In the genomic region with DNA sequence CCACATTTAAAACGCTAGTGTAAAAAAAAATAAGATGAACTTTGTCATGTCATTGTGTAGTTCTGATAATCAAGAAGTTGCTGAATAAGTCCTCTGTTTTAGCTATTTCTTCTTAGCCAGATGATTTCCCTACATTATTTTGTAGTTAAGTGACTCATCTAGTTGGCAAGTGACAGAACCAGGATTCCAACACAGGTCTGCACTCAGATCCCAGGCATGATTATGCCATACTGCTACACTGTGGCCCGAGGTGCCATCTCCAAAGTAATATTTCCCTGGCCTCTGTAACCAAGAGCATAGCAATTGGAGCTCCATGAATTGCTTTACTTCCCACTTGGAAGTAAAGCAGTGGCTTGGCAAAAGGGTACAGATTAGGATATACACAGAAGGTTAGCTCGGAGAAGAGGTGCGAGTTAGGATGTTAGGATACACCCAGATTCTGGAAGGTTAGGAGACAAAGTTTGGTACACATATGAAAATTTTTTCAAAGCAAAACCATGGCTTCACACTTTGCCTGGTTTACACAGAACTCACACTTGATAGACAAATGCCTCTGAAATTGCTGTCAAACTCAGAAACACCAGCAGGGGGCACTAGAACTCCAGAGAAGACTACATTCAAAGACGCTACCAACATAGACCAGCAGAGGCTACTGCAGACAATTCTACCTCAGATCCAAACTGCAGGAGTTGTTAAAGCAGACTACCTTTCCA, we compare ENCODE assay signal across 8 cellular contexts.
DNase-seq lines count a peak whose midpoint lies in the region; ATAC-seq and TF ChIP-seq lines count a peak whose summit lies in the region.

No MANE protein-coding gene starts in this region.

- peak; percentile 57 for TF ChIP-seq CTCF in AG04449 (IDR thresholded peaks at IDR 0.05; ENCODE audit: insufficient read depth, low read length, missing control alignments)
- peak; percentile 85 for TF ChIP-seq CTCF in WERI-Rb-1 (IDR thresholded peaks at IDR 0.05; ENCODE audit: low read depth, low read length)
- peak; percentile 75 for TF ChIP-seq CTCF in cardiac fibroblast (IDR thresholded peaks at IDR 0.05; ENCODE audit: low read depth, low read length)

- peaks cover 26% of the 10 kb centered on the region for H3K36me3 ChIP-seq in WERI-Rb-1

- H3K9me3 ChIP-seq in WERI-Rb-1 (ENCODE audit: severe bottlenecking): no peaks in the 10 kb centered on the region

- H3K4me3 ChIP-seq in AG04449 (ENCODE audit: low read depth, low read length): no peak overlapping the region
- H3K4me3 ChIP-seq in WERI-Rb-1 (ENCODE audit: low read depth, low read length): no peak overlapping the region
- H3K4me3 ChIP-seq in cardiac fibroblast (replicated peaks in 1 of 2; ENCODE audit: low read depth in 2 of 2, low read length in 2 of 2): no peak overlapping the region

- peaks cover 8% of the 10 kb centered on the region for H3K27me3 ChIP-seq in WERI-Rb-1 (ENCODE audit: insufficient read depth, low read depth, severe bottlenecking)

- CTCF ChIA-PET in AG04449 (lab: Yijun Ruan, JAX): interaction anchor here (0.6 to 8.7 kb wide), 29 partner anchors 8 to 173 kb away, joined by 3 to 210 read pairs (median 4); partner anchors contain the start of gene TSPAN6

- ATAC-seq in GM18517 (IDR thresholded peaks at IDR 0.05; ENCODE audit: unreplicated experiment) (peak; percentile 87), HG03097 (IDR thresholded peaks at IDR 0.05; ENCODE audit: low FRiP score, unreplicated experiment) (peak; percentile 74)

- no peak overlapping the region for H3K27ac ChIP-seq in WERI-Rb-1

- DNase-seq in AG04449 (ENCODE audit: low read depth, low spot score) (peak; percentile 19), NCI-H2171 (lab: John Stamatoyannopoulos, UW) (peak; percentile 11), WERI-Rb-1 (peak; percentile 76), cardiac fibroblast (ENCODE audit: low read depth in 2 of 2) (peak; percentile 86 to 87), kidney glomerular epithelial cell (lab: John Stamatoyannopoulos, UW) (peak; percentile 74)
- peak; percentile 38 to 47 for DNase-seq in stimulated activated CD4-positive, alpha-beta T cell treated with anti-CD3 and anti-CD28 coated beads, Interleukin-4, amount 100 ng/mL, for 4 hours

- POLR2A ChIA-PET in AG04449 (lab: Yijun Ruan, JAX): interaction anchor here (1.2 kb wide), 1 partner anchor 705 kb away, joined by 3 read pairs; the partner anchor contains the start of gene RPL36A

Comparison
In these comparisons a context has a peak if more than half of its experiments do, and no peak if none do; other contexts are left out.
1. DNase-seq: peak in every context shown above with its lines; median percentile 86 in cardiac fibroblast; 76 in WERI-Rb-1; 74 in kidney glomerular epithelial cell; 42 in stimulated activated CD4-positive, alpha-beta T cell treated with anti-CD3 and anti-CD28 coated beads, Interleukin-4, amount 100 ng/mL, for 4 hours; 19 in AG04449; 11 in NCI-H2171.